10 cellular contexts compared by ENCODE assay signal in genomic region chr19:51337861-51338562, GRCh38. TPM values are rescaled to one million over a fixed set of nuclear protein-coding genes. Genes with fewer than 3 reads are reported as not detected.
DNase-seq lines count a peak whose midpoint lies in the region; ATAC-seq and TF ChIP-seq lines count a peak whose summit lies in the region.
"Had no signal": no experiment of that assay in that cellular context is flagged by ENCODE, and none has a peak within 500 bp of the region (broad histone marks: within the 10 kb centered on the region; RNA-seq: fewer than 3 reads in every experiment).

No MANE protein-coding gene starts in this region.

- no peaks in the 10 kb centered on the region for H3K9me3 Mint-ChIP-seq in type B pancreatic cell

- H3K27me3 ChIP-seq in heart right ventricle, result no peaks in the 10 kb centered on the region
- H3K27me3 ChIP-seq: dorsolateral prefrontal cortex, Peyer's patch had no signal

- H3K27me3 Mint-ChIP-seq in T-helper 17 cell, result peaks cover 11% of the 10 kb centered on the region
- peaks cover 11% of the 10 kb centered on the region for H3K27me3 Mint-ChIP-seq in type B pancreatic cell

- H3K9me3 ChIP-seq in heart right ventricle, result no peaks in the 10 kb centered on the region
- H3K9me3 ChIP-seq in T-helper 17 cell (ENCODE audit: control insufficient read depth, low read length, poor library complexity, severe bottlenecking), result no peaks in the 10 kb centered on the region
- no peaks in the 10 kb centered on the region for H3K9me3 ChIP-seq in iPS-18c (ENCODE audit: control insufficient read depth, insufficient read depth, low read length)
- H3K9me3 ChIP-seq: Peyer's patch had no signal

- peak overlapping the region in 2 of 10 donors; percentile 72 to 77 for H3K4me3 ChIP-seq in heart right ventricle
- H3K4me3 ChIP-seq in iPS-18c (ENCODE audit: insufficient read depth, low read depth, low read length), result peak overlapping the region; percentile 55; the same call in 1 of the 2 replicates

- WGBS in heart right ventricle, 2 donors, result 85% methylated on average over 17 to 19 of the region's 19 CpGs

- intact Hi-C loops in Right ventricle myocardium superior (cut with DNase I) (loop anchor here (2.0 kb wide), 1 partner anchor 101 kb away; no protein-coding TSS in a partner anchor), heart right ventricle (cut with DNase I) (loop anchor here in 7 of 10 donors (1.0 to 10.0 kb wide), 13 partner anchors 25 to 317 kb away; partner anchors contain the start of genes ETFB (in 2 of the 7) and C19orf84 (in 1 of the 7))

- TF ChIP-seq CTCF in heart right ventricle (IDR thresholded peaks at IDR 0.05), result no peak
- TF ChIP-seq CTCF in type B pancreatic cell (conservative IDR thresholded peaks at IDR 0.05), result no peak

- H3K27ac ChIP-seq in heart right ventricle, result no peak overlapping the region

- H3K4me1 Mint-ChIP-seq in T-helper 17 cell, result peaks cover 14% of the 10 kb centered on the region
- H3K4me1 Mint-ChIP-seq in type B pancreatic cell (ENCODE audit: unreplicated experiment), result peaks cover 22% of the 10 kb centered on the region

- DNase-seq in Right ventricle myocardium superior (peak; percentile 24), heart right ventricle (no peak), T-helper 17 cell (no peak), type B pancreatic cell (ENCODE audit: extremely low spot score, unreplicated experiment) (no peak), foreskin melanocyte (no peak), MV-4-11 (lab: John Stamatoyannopoulos, UW) (no peak)

- H3K36me3 ChIP-seq in heart right ventricle, result no peaks in the 10 kb centered on the region
- H3K36me3 ChIP-seq: Peyer's patch had no signal

- ATAC-seq in Right ventricle myocardium superior (ENCODE audit: poor library complexity) (no peak), heart right ventricle (no peak), T-helper 17 cell (no peak), HG02759 (IDR thresholded peaks at IDR 0.05; ENCODE audit: unreplicated experiment) (no peak)

- peaks cover 0 to 24% (median 19%) of the 10 kb centered on the region in 9 donors for H3K4me1 ChIP-seq in heart right ventricle

- H3K4me3 Mint-ChIP-seq in T-helper 17 cell (peak overlapping the region; percentile 96), type B pancreatic cell (peak overlapping the region; percentile 98)

- H3K27ac Mint-ChIP-seq in T-helper 17 cell (peak overlapping the region; percentile 69), type B pancreatic cell (no peak overlapping the region)

- H3K36me3 Mint-ChIP-seq in T-helper 17 cell (ENCODE audit: low read depth), result peaks cover 2% of the 10 kb centered on the region
- H3K36me3 Mint-ChIP-seq in type B pancreatic cell, result no peaks in the 10 kb centered on the region

RNA-seq across cellular contexts. Expression of gene VSIG10L, which starts 3.9 kb away (rescaled TPM):
- total RNA-seq in Right ventricle myocardium superior (0.65 TPM), heart right ventricle (1 to 10 TPM in 1 of 10 donors, under 1 TPM in 9; 0.33 to 1.3 (median 0.45) TPM), T-helper 17 cell (under 1 TPM in 1 of 2 donors, not detected in 1; 0.22 TPM), type B pancreatic cell (ENCODE audit: low replicate concordance) (2.4 and 5.9 TPM in 2 replicates)
- 1 to 10 TPM; 1.6 TPM for polyA plus RNA-seq in heart right ventricle

RNA-seq across cellular contexts. Expression of gene IGLON5, which starts 26.6 kb away (rescaled TPM):
- total RNA-seq in Right ventricle myocardium superior (not detected), heart right ventricle (under 1 TPM in 1 of 10 donors, not detected in 9; 0.19 TPM), T-helper 17 cell (not detected), type B pancreatic cell (ENCODE audit: low replicate concordance) (0.33 and 18.0 TPM in 2 replicates)
- polyA plus RNA-seq in heart right ventricle, result under 1 TPM in 1 of 2 donors, not detected in 1; 0.14 TPM
- total RNA-seq: Peyer's patch had no signal

RNA-seq across cellular contexts. Expression of gene ETFB, which starts 28.2 kb away (rescaled TPM):
- total RNA-seq in Right ventricle myocardium superior (530 TPM), heart right ventricle (100 to 1,000 TPM; 220 to 444 (median 318) TPM), T-helper 17 cell (10 to 100 TPM; 35.6 to 36.1 TPM), type B pancreatic cell (ENCODE audit: low replicate concordance) (76.3 and 81.9 TPM in 2 replicates)
- polyA plus RNA-seq in heart right ventricle, result 100 to 1,000 TPM; 396 to 542 TPM

RNA-seq across cellular contexts. Expression of gene CLDND2, which starts 30.8 kb away (rescaled TPM):
- total RNA-seq in Right ventricle myocardium superior (0.46 TPM), heart right ventricle (1 to 10 TPM in 9 of 10 donors, not detected in 1; 1.4 to 2.2 (median 1.6) TPM), T-helper 17 cell (under 1 TPM; 0.34 to 0.57 TPM), type B pancreatic cell (ENCODE audit: low replicate concordance) (0.97 TPM in 1 of 2 replicates, not detected in the other)
- polyA plus RNA-seq in heart right ventricle, result 1 to 10 TPM in 1 of 2 donors, not detected in 1; 1.2 TPM
- total RNA-seq: Peyer's patch had no signal

RNA-seq across cellular contexts. Expression of gene NKG7, which starts 34.4 kb away (rescaled TPM):
- total RNA-seq in Right ventricle myocardium superior (2.3 TPM), heart right ventricle (10 to 100 TPM in 1 of 10 donors, 1 to 10 TPM in 6, under 1 TPM in 3; 0.47 to 23.1 (median 2.2) TPM), T-helper 17 cell (10 to 100 TPM; 10.7 to 13.0 TPM), type B pancreatic cell (ENCODE audit: low replicate concordance) (not detected in 2 replicates)
- 1 to 10 TPM; 2.0 to 3.1 TPM for polyA plus RNA-seq in heart right ventricle
